18 cellular contexts compared by ENCODE assay signal in the genomic region with DNA sequence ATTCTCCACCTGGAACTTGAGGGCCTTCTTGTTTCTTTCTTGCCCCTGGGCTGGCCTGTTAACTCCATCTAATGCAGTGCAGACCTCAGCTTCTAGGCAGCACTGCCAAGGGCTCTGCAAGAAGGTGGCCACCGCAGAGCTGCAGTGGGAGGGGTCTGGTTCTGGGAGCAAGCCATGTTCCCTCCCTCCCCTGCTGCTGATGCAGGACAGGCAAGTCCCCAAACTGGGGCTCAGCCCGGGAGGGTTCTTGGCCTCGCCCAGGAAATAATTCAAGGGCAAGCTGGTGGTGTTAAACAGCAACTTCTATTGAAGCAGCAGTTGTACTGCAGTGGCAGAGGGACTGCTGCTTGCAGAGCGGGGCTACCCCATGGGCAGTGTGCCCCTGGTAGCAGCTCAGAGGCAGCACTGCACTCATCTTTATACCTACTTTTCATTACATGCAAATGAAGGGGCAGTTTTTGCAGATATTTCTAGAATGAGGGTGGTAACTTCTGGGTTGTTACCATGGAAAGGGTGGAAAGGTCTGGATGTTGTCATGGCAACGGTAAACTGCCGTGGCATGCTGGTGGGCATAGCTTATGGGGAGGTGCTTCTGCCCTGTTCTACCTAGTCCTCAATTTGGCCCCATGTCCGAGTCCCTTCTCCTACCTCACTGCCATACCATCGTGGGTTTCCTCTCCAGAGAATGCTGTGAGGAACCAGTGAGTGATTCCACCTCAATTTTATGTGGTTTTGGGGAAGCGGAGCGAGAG.
"Had no signal": no experiment of that assay in that cellular context is flagged by ENCODE, and none has a peak within 500 bp of the region (broad histone marks: within the 10 kb centered on the region; RNA-seq: fewer than 3 reads in every experiment).

No MANE protein-coding gene starts in this region.

- DNase-seq: cortex of kidney; dorsolateral prefrontal cortex; effector CD8-positive, alpha-beta T cell; heart left ventricle; hippocampal formation; left colon; mesendoderm; naive B cell; ovary; right cardiac atrium; stimulated activated CD4-positive, alpha-beta T cell treated with anti-CD3 and anti-CD28 coated beads, Interleukin-2, amount 100 ng/mL, for 48 hours; testis; upper lobe of right lung had no signal

- H3K4me1 ChIP-seq: heart left ventricle, testis, tibial nerve, upper lobe of right lung, vagina had no signal

- ATAC-seq: heart left ventricle, left colon, upper lobe of right lung had no signal

- H3K36me3 Mint-ChIP-seq: naive B cell had no signal

- H3K27me3 ChIP-seq: dorsolateral prefrontal cortex, heart left ventricle, ovary, testis, tibial nerve, upper lobe of right lung, vagina had no signal

- H3K36me3 ChIP-seq: heart left ventricle, ovary, tibial nerve, upper lobe of right lung, vagina had no signal

- H3K4me2 ChIP-seq: smooth muscle cell had no signal

- H3K9me3 Mint-ChIP-seq: naive B cell; stimulated activated naive CD8-positive, alpha-beta T cell treated with anti-CD3 and anti-CD28 coated beads, Interleukin-15, Interleukin-2, amounts not matched to agents 100 ng/mL and 50 ng/mL, for 24 hours had no signal

- H3K27ac Mint-ChIP-seq: naive B cell; progenitor cell of endocrine pancreas; stimulated activated naive CD8-positive, alpha-beta T cell treated with anti-CD3 and anti-CD28 coated beads, Interleukin-15, Interleukin-2, amounts not matched to agents 100 ng/mL and 50 ng/mL, for 24 hours had no signal

- H3K4me3 ChIP-seq: dorsolateral prefrontal cortex, heart left ventricle, ovary, smooth muscle cell, testis, tibial nerve, upper lobe of right lung, vagina had no signal

- H3K9me3 ChIP-seq: heart left ventricle, ovary, testis, tibial nerve, upper lobe of right lung, vagina had no signal

- H3K27ac ChIP-seq: heart left ventricle, ovary, testis, tibial nerve, upper lobe of right lung, vagina had no signal

- H3K4me3 Mint-ChIP-seq: naive B cell; stimulated activated naive CD8-positive, alpha-beta T cell treated with anti-CD3 and anti-CD28 coated beads, Interleukin-15, Interleukin-2, amounts not matched to agents 100 ng/mL and 50 ng/mL, for 24 hours had no signal

- H3K4me1 Mint-ChIP-seq: naive B cell had no signal
